ENCODE assay signal across 17 cellular contexts in the genomic region with DNA sequence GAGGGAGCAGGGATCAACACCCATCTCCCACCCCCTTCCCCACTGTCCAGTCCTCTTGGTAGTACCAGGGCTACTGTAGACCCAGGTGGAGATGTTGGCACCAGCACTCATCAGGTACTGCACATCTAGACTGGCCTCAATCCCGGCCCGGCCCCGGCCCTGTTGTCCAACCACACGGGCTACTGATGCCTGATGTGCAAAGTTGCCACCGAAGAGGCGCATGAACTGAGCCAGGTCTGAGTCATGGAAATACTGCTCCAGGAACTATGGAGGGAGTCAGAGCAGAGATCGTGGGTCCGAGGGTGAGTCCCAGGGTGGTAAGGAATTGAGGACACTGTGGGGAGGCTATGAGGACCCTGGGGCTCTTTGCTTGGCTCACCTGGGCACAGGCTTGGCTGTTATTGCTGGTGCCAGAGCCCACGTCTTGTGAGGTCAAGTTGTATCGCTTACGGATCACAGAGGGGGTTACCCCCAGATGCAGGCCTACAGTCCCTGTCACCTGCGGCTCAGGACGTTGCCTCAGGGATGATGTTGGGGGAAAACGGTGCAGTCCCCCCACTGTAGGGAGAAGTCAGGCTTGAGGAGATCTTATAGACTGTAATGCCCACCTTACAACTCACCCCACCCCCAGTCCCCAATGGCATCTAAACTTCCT. TPM values are rescaled to one million over a fixed set of nuclear protein-coding genes. Genes with fewer than 3 reads are reported as not detected.
DNase-seq lines count a peak whose midpoint lies in the region; ATAC-seq and TF ChIP-seq lines count a peak whose summit lies in the region.
"Had no signal": no experiment of that assay in that cellular context is flagged by ENCODE, and none has a peak within 500 bp of the region (broad histone marks: within the 10 kb centered on the region; RNA-seq: fewer than 3 reads in every experiment).

No MANE protein-coding gene starts in this region.

- no peaks in the 10 kb centered on the region for H3K27me3 Mint-ChIP-seq in activated naive CD8-positive, alpha-beta T cell
- no peaks in the 10 kb centered on the region for H3K27me3 Mint-ChIP-seq in activated naive CD8-positive, alpha-beta T cell treated with anti-CD3 and anti-CD28 coated beads, Interleukin-2, amount 50 U/mL, for 24 hours
- H3K27me3 Mint-ChIP-seq in brain = no peaks in the 10 kb centered on the region
- no peaks in the 10 kb centered on the region for H3K27me3 Mint-ChIP-seq in natural killer cell treated with Interleukin-12 subunit alpha and Interleukin-12 subunit beta and Interleukin-15 and Interleukin-18, amount 100 ng/mL, for 72 hours

- no peaks in the 10 kb centered on the region for H3K36me3 Mint-ChIP-seq in activated naive CD8-positive, alpha-beta T cell
- H3K36me3 Mint-ChIP-seq in activated naive CD8-positive, alpha-beta T cell treated with anti-CD3 and anti-CD28 coated beads, Interleukin-2, amount 50 U/mL, for 24 hours (ENCODE audit: low read depth) = peaks cover 9% of the 10 kb centered on the region
- peaks cover 5% of the 10 kb centered on the region for H3K36me3 Mint-ChIP-seq in brain
- peaks cover 10% of the 10 kb centered on the region for H3K36me3 Mint-ChIP-seq in natural killer cell treated with Interleukin-12 subunit alpha and Interleukin-12 subunit beta and Interleukin-15 and Interleukin-18, amount 100 ng/mL, for 72 hours

- peak overlapping the region; percentile 31 for H3K4me3 Mint-ChIP-seq in activated naive CD8-positive, alpha-beta T cell
- no peak overlapping the region for H3K4me3 Mint-ChIP-seq in activated naive CD8-positive, alpha-beta T cell treated with anti-CD3 and anti-CD28 coated beads, Interleukin-2, amount 50 U/mL, for 24 hours
- peak overlapping the region in 3 of 5 experiments; percentile 17 to 60 (median 35) for H3K4me3 Mint-ChIP-seq in brain
- H3K4me3 Mint-ChIP-seq in natural killer cell treated with Interleukin-12 subunit alpha and Interleukin-12 subunit beta and Interleukin-15 and Interleukin-18, amount 100 ng/mL, for 72 hours = peak overlapping the region; percentile 55

- H3K9me3 Mint-ChIP-seq in activated naive CD8-positive, alpha-beta T cell (ENCODE audit: low read depth) = no peaks in the 10 kb centered on the region
- H3K9me3 Mint-ChIP-seq in activated naive CD8-positive, alpha-beta T cell treated with anti-CD3 and anti-CD28 coated beads, Interleukin-2, amount 50 U/mL, for 24 hours = no peaks in the 10 kb centered on the region
- H3K9me3 Mint-ChIP-seq in brain = no peaks in the 10 kb centered on the region
- H3K9me3 Mint-ChIP-seq in natural killer cell treated with Interleukin-12 subunit alpha and Interleukin-12 subunit beta and Interleukin-15 and Interleukin-18, amount 100 ng/mL, for 72 hours = no peaks in the 10 kb centered on the region

- TF ChIP-seq CTCF in brain (conservative IDR thresholded peaks at IDR 0.05) = no peak

- no peak for DNase-seq in activated naive CD8-positive, alpha-beta T cell treated with anti-CD3 and anti-CD28 coated beads, Interleukin-2, amount 50 U/mL, for 24 hours
- DNase-seq in natural killer cell treated with Interleukin-12 subunit alpha and Interleukin-12 subunit beta and Interleukin-15 and Interleukin-18, amount 100 ng/mL, for 72 hours (ENCODE audit: low spot score) = peak; percentile 55
- DNase-seq in AG20443 (ENCODE audit: low spot score) (no peak), activated gamma-delta T cell treated with Interleukin-2 at 50 U/mL for 16 hours (no peak), Ammon's horn (ENCODE audit: low spot score) (no peak)
- DNase-seq: activated CD4-positive, alpha-beta T cell treated with anti-CD3 and anti-CD28 coated beads, Interleukin-2, amount 50 U/mL, for 48 hours; DMS79 treated with DMSO at 0.1 percent for 48 hours; GOT3; NCI-H187; NCI-H226; stimulated activated CD8-positive, alpha-beta memory T cell treated with anti-CD3 and anti-CD28 coated beads, Interleukin-4, amount 100 ng/mL, for 48 hours; substantia nigra; WERI-Rb-1 had no signal

- H3K27ac Mint-ChIP-seq in activated naive CD8-positive, alpha-beta T cell = peak overlapping the region; percentile 16
- no peak overlapping the region for H3K27ac Mint-ChIP-seq in activated naive CD8-positive, alpha-beta T cell treated with anti-CD3 and anti-CD28 coated beads, Interleukin-2, amount 50 U/mL, for 24 hours
- H3K27ac Mint-ChIP-seq in brain = peak overlapping the region in 1 of 5 experiments; percentile 17
- peak overlapping the region; percentile 0 to 58 for H3K27ac Mint-ChIP-seq in natural killer cell treated with Interleukin-12 subunit alpha and Interleukin-12 subunit beta and Interleukin-15 and Interleukin-18, amount 100 ng/mL, for 72 hours

- ATAC-seq in activated naive CD8-positive, alpha-beta T cell treated with anti-CD3 and anti-CD28 coated beads, Interleukin-2, amount 50 U/mL, for 24 hours = no peak
- no peak for ATAC-seq in natural killer cell treated with Interleukin-12 subunit alpha and Interleukin-12 subunit beta and Interleukin-15 and Interleukin-18, amount 100 ng/mL, for 72 hours
- ATAC-seq in SK-N-SH treated with all-trans-retinoic acid at 6 μM for 48 hours = no peak
- ATAC-seq: right cardiac atrium had no signal

- H3K4me1 Mint-ChIP-seq in activated naive CD8-positive, alpha-beta T cell (ENCODE audit: low read depth) = peaks cover 9% of the 10 kb centered on the region
- H3K4me1 Mint-ChIP-seq in activated naive CD8-positive, alpha-beta T cell treated with anti-CD3 and anti-CD28 coated beads, Interleukin-2, amount 50 U/mL, for 24 hours = peaks cover 9% of the 10 kb centered on the region
- no peaks in the 10 kb centered on the region for H3K4me1 Mint-ChIP-seq in brain
- peaks cover 14 to 15% of the 10 kb centered on the region in 2 donors for H3K4me1 Mint-ChIP-seq in natural killer cell treated with Interleukin-12 subunit alpha and Interleukin-12 subunit beta and Interleukin-15 and Interleukin-18, amount 100 ng/mL, for 72 hours (ENCODE audit: low read depth in 2 of 2)

TF ChIP-seq in SK-N-SH treated with all-trans-retinoic acid at 6 μM for 48 hours, 23 proteins besides CTCF, POLR2A, EP300 and RAD21 (continues in another document):
- TF ChIP-seq ZNF565 (CRISPR knock-in tag; conservative IDR thresholded peaks at IDR 0.05; ENCODE audit: low read depth) (no peak), ZC3H10 (CRISPR knock-in tag; IDR thresholded peaks at IDR 0.05) (no peak), ARNTL (CRISPR knock-in tag; IDR thresholded peaks at IDR 0.05; ENCODE audit: borderline replicate concordance, low read depth) (no peak), GLIS3 (CRISPR knock-in tag; IDR thresholded peaks at IDR 0.05) (no peak), TCF4 (CRISPR knock-in tag; IDR thresholded peaks at IDR 0.05; ENCODE audit: borderline replicate concordance) (no peak), PPARA (CRISPR knock-in tag; IDR thresholded peaks at IDR 0.05; ENCODE audit: borderline replicate concordance) (no peak), BACH2 (CRISPR knock-in tag; IDR thresholded peaks at IDR 0.05; ENCODE audit: borderline replicate concordance) (no peak), OSR1 (CRISPR knock-in tag; IDR thresholded peaks at IDR 0.05) (no peak), ZFP3 (CRISPR knock-in tag; IDR thresholded peaks at IDR 0.05) (no peak)
- TF ChIP-seq, protein P1, sequence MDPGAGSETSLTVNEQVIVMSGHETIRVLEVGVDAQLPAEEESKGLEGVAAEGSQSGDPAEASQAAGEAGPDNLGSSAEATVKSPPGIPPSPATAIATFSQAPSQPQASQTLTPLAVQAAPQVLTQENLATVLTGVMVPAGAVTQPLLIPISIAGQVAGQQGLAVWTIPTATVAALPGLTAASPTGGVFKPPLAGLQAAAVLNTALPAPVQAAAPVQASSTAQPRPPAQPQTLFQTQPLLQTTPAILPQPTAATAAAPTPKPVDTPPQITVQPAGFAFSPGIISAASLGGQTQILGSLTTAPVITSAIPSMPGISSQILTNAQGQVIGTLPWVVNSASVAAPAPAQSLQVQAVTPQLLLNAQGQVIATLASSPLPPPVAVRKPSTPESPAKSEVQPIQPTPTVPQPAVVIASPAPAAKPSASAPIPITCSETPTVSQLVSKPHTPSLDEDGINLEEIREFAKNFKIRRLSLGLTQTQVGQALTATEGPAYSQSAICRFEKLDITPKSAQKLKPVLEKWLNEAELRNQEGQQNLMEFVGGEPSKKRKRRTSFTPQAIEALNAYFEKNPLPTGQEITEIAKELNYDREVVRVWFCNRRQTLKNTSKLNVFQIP (CRISPR knock-in tag; IDR thresholded peaks at IDR 0.05; ENCODE audit: borderline replicate concordance, low read depth) = no peak

RNA-seq across cellular contexts. Expression of gene TPP1, which starts 2.5 kb away (rescaled TPM):
- polyA plus RNA-seq in brain (ENCODE audit: insufficient read depth, low read depth, low replicate concordance) = 123 TPM
- 10 to 100 TPM; 48.6 to 92.4 TPM for total RNA-seq in natural killer cell treated with Interleukin-12 subunit alpha and Interleukin-12 subunit beta and Interleukin-15 and Interleukin-18, amount 100 ng/mL, for 72 hours

RNA-seq across cellular contexts. Expression of gene TAF10, which starts 4.7 kb away (rescaled TPM):
- 147 TPM for polyA plus RNA-seq in brain (ENCODE audit: insufficient read depth, low read depth, low replicate concordance)
- total RNA-seq in natural killer cell treated with Interleukin-12 subunit alpha and Interleukin-12 subunit beta and Interleukin-15 and Interleukin-18, amount 100 ng/mL, for 72 hours = 100 to 1,000 TPM; 118 to 152 TPM

RNA-seq across cellular contexts. Expression of gene ILK, which starts 13.1 kb away (rescaled TPM):
- polyA plus RNA-seq in brain (ENCODE audit: insufficient read depth, low read depth, low replicate concordance) = 91.0 TPM
- 100 to 1,000 TPM in 1 of 2 donors, 10 to 100 TPM in 1; 91.8 to 142 TPM for total RNA-seq in natural killer cell treated with Interleukin-12 subunit alpha and Interleukin-12 subunit beta and Interleukin-15 and Interleukin-18, amount 100 ng/mL, for 72 hours

RNA-seq across cellular contexts. Expression of gene RRP8, which starts 13.3 kb away (rescaled TPM):
- 12.9 TPM for polyA plus RNA-seq in brain (ENCODE audit: insufficient read depth, low read depth, low replicate concordance)
- 10 to 100 TPM; 33.8 to 42.0 TPM for total RNA-seq in natural killer cell treated with Interleukin-12 subunit alpha and Interleukin-12 subunit beta and Interleukin-15 and Interleukin-18, amount 100 ng/mL, for 72 hours

RNA-seq across cellular contexts. Expression of gene DCHS1, which starts 38.9 kb away (rescaled TPM):
- 23.4 TPM for polyA plus RNA-seq in brain (ENCODE audit: insufficient read depth, low read depth, low replicate concordance)
- total RNA-seq in natural killer cell treated with Interleukin-12 subunit alpha and Interleukin-12 subunit beta and Interleukin-15 and Interleukin-18, amount 100 ng/mL, for 72 hours = 1 to 10 TPM in 1 of 2 donors, under 1 TPM in 1; 0.73 to 1.6 TPM
